Comparison of ENCODE assay signal across 15 cellular contexts in the genomic region with DNA sequence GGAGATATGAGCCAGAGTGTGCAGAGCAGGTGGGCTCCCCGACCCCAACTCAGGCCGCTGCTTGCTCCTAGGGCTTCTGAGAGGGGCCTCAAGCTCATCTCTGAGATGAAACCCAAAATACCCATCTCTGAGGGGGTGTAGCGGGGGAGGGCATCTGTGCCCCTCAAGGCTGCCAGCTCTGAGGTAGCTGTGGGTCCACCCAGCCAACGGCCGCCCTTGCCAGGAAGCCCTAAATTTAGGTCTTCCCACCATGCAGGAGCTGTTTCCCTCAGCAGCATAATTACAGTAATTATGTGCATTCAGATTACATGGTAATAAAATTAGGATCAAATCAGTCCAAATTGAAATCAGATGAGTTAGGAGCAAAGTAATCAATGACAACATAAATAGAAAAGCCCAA.
"Had no signal": no experiment of that assay in that cellular context is flagged by ENCODE, and none has a peak within 500 bp of the region (broad histone marks: within the 10 kb centered on the region; RNA-seq: fewer than 3 reads in every experiment).

No MANE protein-coding gene starts in this region.

- H3K4me3 ChIP-seq: lower lobe of right lung, right lobe of liver, spleen had no signal

- ATAC-seq: activated naive CD4-positive, alpha-beta T cell treated with anti-CD3 and anti-CD28 coated beads, Interleukin-2, amount 50 U/mL, for 72 hours; effector memory CD8-positive, alpha-beta T cell; lower lobe of right lung; naive thymus-derived CD8-positive, alpha-beta T cell; right lobe of liver; SK-N-SH treated with all-trans-retinoic acid at 6 μM for 48 hours; stimulated activated naive CD8-positive, alpha-beta T cell treated with anti-CD3 and anti-CD28 coated beads, Interleukin-15, Interleukin-2, amounts not matched to agents 100 U/mL and 50 U/mL, for 24 hours; WTC11 had no signal

- DNase-seq: activated CD4-positive, alpha-beta T cell treated with anti-CD3 and anti-CD28 coated beads, Interleukin-2, amount 10 ng/mL, durations not matched to agents 7 days and 5 days; cortex of kidney; effector memory CD8-positive, alpha-beta T cell; hippocampal formation; lower lobe of right lung; naive thymus-derived CD8-positive, alpha-beta T cell; right lobe of liver; SHP77; spleen; stimulated activated naive CD8-positive, alpha-beta T cell treated with anti-CD3 and anti-CD28 coated beads, Interleukin-15, Interleukin-2, amounts not matched to agents 100 U/mL and 50 U/mL, for 24 hours; trophoblast cell had no signal

- H3K9me3 ChIP-seq: lower lobe of right lung, right lobe of liver, spleen had no signal

- H3K27me3 ChIP-seq: right lobe of liver, spleen had no signal

- H3K4me1 ChIP-seq: right lobe of liver had no signal

- H3K27ac ChIP-seq: epithelial cell of prostate, lower lobe of right lung, right lobe of liver, spleen had no signal
